9 cellular contexts compared by ENCODE assay signal in genomic region chr10:43197834-43198681, GRCh38. TPM values are rescaled to one million over a fixed set of nuclear protein-coding genes. Genes with fewer than 3 reads are reported as not detected.
A peak's percentile ranks its signal among the peaks of the same experiment; 100 is the strongest.
DNase-seq lines count a peak whose midpoint lies in the region; ATAC-seq, FAIRE-seq and TF ChIP-seq lines count a peak whose summit lies in the region.
"Had no signal": no experiment of that assay in that cellular context is flagged by ENCODE, and none has a peak within 500 bp of the region (broad histone marks: within the 10 kb centered on the region; RNA-seq: fewer than 3 reads in every experiment).

No MANE protein-coding gene starts in this region.

- H2BK5ac ChIP-seq in IMR-90 (ENCODE audit: low read depth, low read length, poor library complexity, severe bottlenecking) = no peak overlapping the region

- no peak overlapping the region for H3K9ac ChIP-seq in IMR-90 (ENCODE audit: low read depth, low read length)
- no peak overlapping the region for H3K9ac ChIP-seq in GM12878 (ENCODE audit: control insufficient read depth, insufficient read depth, low read length)

- H3K18ac ChIP-seq in IMR-90 (ENCODE audit: low read depth, low read length) = no peak overlapping the region

- H3K36me3 Mint-ChIP-seq in nephron progenitor cell (ENCODE audit: low read depth) = peaks cover 5% of the 10 kb centered on the region
- no peaks in the 10 kb centered on the region for H3K36me3 Mint-ChIP-seq in activated T-helper 1 cell treated with anti-CD3 and anti-CD28 coated beads, Interleukin-12 subunit alpha, Interleukin-12 subunit beta, Interleukin-2, Interleukin-4 antibody, amounts not matched to agents 30 ng/mL and 10 ng/mL and 1 ng/mL, durations not matched to agents 14 hours and 24 hours and 36 hours (ENCODE audit: low read depth)

- H3K27me3 Mint-ChIP-seq in nephron progenitor cell (ENCODE audit: low read depth, poor library complexity) = peaks cover 5% of the 10 kb centered on the region
- no peaks in the 10 kb centered on the region for H3K27me3 Mint-ChIP-seq in activated T-helper 1 cell treated with anti-CD3 and anti-CD28 coated beads, Interleukin-12 subunit alpha, Interleukin-12 subunit beta, Interleukin-2, Interleukin-4 antibody, amounts not matched to agents 30 ng/mL and 10 ng/mL and 1 ng/mL, durations not matched to agents 14 hours and 24 hours and 36 hours (ENCODE audit: insufficient read depth)

- no peak overlapping the region for H3K27ac ChIP-seq in IMR-90 (ENCODE audit: insufficient read depth, low read length)
- H3K27ac ChIP-seq in GM12878 (ENCODE audit: control insufficient read depth, insufficient read depth) = no peak overlapping the region
- H3K27ac ChIP-seq: testis had no signal

- POLR2A ChIA-PET in IMR-90 (lab: Charles Lee; ENCODE audit: unreplicated experiment) = no interaction called here
- POLR2A ChIA-PET in GM12878 (lab: Charles Lee) = no interaction called here

- H2AK5ac ChIP-seq in IMR-90 (ENCODE audit: low read depth, low read length) = no peak overlapping the region; the same call in 1 of the 2 replicates

- no peak overlapping the region for H4K5ac ChIP-seq in IMR-90 (ENCODE audit: low read depth, low read length)

- CTCF ChIA-PET in IMR-90 (lab: Yijun Ruan, JAX) (no interaction called here), GM12878 (lab: Yijun Ruan, JAX) (no interaction called here)

- H3K9me3 ChIP-seq in IMR-90 (ENCODE audit: control insufficient read depth, insufficient read depth, low read length) (no peaks in the 10 kb centered on the region), GM12878 (replicated peaks; ENCODE audit: control insufficient read depth, insufficient read depth, low read length) (no peaks in the 10 kb centered on the region)
- H3K9me3 ChIP-seq: testis had no signal

- H3K9me3 Mint-ChIP-seq in nephron progenitor cell = no peaks in the 10 kb centered on the region
- H3K9me3 Mint-ChIP-seq in activated T-helper 1 cell treated with anti-CD3 and anti-CD28 coated beads, Interleukin-12 subunit alpha, Interleukin-12 subunit beta, Interleukin-2, Interleukin-4 antibody, amounts not matched to agents 30 ng/mL and 10 ng/mL and 1 ng/mL, durations not matched to agents 14 hours and 24 hours and 36 hours = no peaks in the 10 kb centered on the region
- H3K9me3 Mint-ChIP-seq: nephron had no signal

- no peak for ATAC-seq in IMR-90 (ENCODE audit: low read depth)
- ATAC-seq in GM12878 = 0 out of 3 replicates have a peak, but pooled peaks have one; percentile 16
- no peak for ATAC-seq in HG03432 (IDR thresholded peaks at IDR 0.05; ENCODE audit: unreplicated experiment)

- no peak overlapping the region for H3K14ac ChIP-seq in IMR-90 (replicated peaks; ENCODE audit: low read depth, low read length)

- RAD21 ChIA-PET in GM12878 (lab: Charles Lee; ENCODE audit: unreplicated experiment) = no interaction called here

- H4K91ac ChIP-seq in IMR-90 (ENCODE audit: insufficient read depth, low read depth, low read length) = no peak overlapping the region

- no peak overlapping the region for H3K4me3 Mint-ChIP-seq in nephron progenitor cell
- H3K4me3 Mint-ChIP-seq in activated T-helper 1 cell treated with anti-CD3 and anti-CD28 coated beads, Interleukin-12 subunit alpha, Interleukin-12 subunit beta, Interleukin-2, Interleukin-4 antibody, amounts not matched to agents 30 ng/mL and 10 ng/mL and 1 ng/mL, durations not matched to agents 14 hours and 24 hours and 36 hours = no peak overlapping the region
- H3K4me3 Mint-ChIP-seq: nephron had no signal

- TF ChIP-seq POLR2A in IMR-90 (IDR thresholded peaks at IDR 0.05; ENCODE audit: low read depth, low read length) (no peak), GM12878 (IDR thresholded peaks at IDR 0.05; ENCODE audit: low read depth, low read length) (no peak)

- peaks cover 15% of the 10 kb centered on the region for H3K4me1 Mint-ChIP-seq in nephron progenitor cell
- H3K4me1 Mint-ChIP-seq in activated T-helper 1 cell treated with anti-CD3 and anti-CD28 coated beads, Interleukin-12 subunit alpha, Interleukin-12 subunit beta, Interleukin-2, Interleukin-4 antibody, amounts not matched to agents 30 ng/mL and 10 ng/mL and 1 ng/mL, durations not matched to agents 14 hours and 24 hours and 36 hours (ENCODE audit: low read depth) = no peaks in the 10 kb centered on the region
- H3K4me1 Mint-ChIP-seq: nephron had no signal

- H3K27me3 ChIP-seq in IMR-90 (ENCODE audit: control insufficient read depth, insufficient read depth, low read length) (no peaks in the 10 kb centered on the region; the same call in 1 of the 2 replicates), GM12878 (replicated peaks in 1 of 2; ENCODE audit: control insufficient read depth in 2 of 2, insufficient read depth in 2 of 2, low read length in 1 of 2) (no peaks in the 10 kb centered on the region)
- H3K27me3 ChIP-seq: testis had no signal

- H3K4me3 ChIP-seq in IMR-90 (ENCODE audit: insufficient read depth, low read depth, low read length) = no peak overlapping the region
- H3K4me3 ChIP-seq in GM12878 = no peak overlapping the region
- H3K4me3 ChIP-seq: testis had no signal

- H3K9me1 ChIP-seq in IMR-90 (ENCODE audit: insufficient read depth, low read length) = peaks cover 2% of the 10 kb centered on the region; the same call in 1 of the 2 replicates

- no peak for FAIRE-seq in GM12878 (lab: Jason Lieb, UNC)

- no peak for TF ChIP-seq EP300 in GM12878 (IDR thresholded peaks at IDR 0.05; ENCODE audit: borderline replicate concordance in 1 of 2, control insufficient read depth in 1 of 2, low read depth in 2 of 2, low read length in 2 of 2)

- H2AFZ ChIP-seq in IMR-90 (replicated peaks; ENCODE audit: low read length, poor library complexity) (peak overlapping the region; percentile 67), GM12878 (ENCODE audit: control insufficient read depth, low read depth, low read length) (no peak overlapping the region; the same call in 1 of the 2 replicates)

- H3K27ac Mint-ChIP-seq in nephron progenitor cell = no peak overlapping the region
- H3K27ac Mint-ChIP-seq in activated T-helper 1 cell treated with anti-CD3 and anti-CD28 coated beads, Interleukin-12 subunit alpha, Interleukin-12 subunit beta, Interleukin-2, Interleukin-4 antibody, amounts not matched to agents 30 ng/mL and 10 ng/mL and 1 ng/mL, durations not matched to agents 14 hours and 24 hours and 36 hours = no peak overlapping the region
- H3K27ac Mint-ChIP-seq: nephron had no signal

- no peak overlapping the region for H2BK120ac ChIP-seq in IMR-90 (ENCODE audit: low read depth, low read length)

- intact Hi-C loops in IMR-90 (cut with micrococcal nuclease) = no loop called here
- intact Hi-C loops in GM12878 (cut with micrococcal nuclease; ENCODE audit: unreplicated experiment) = no loop called here
- intact Hi-C loops in activated T-helper 1 cell treated with anti-CD3 and anti-CD28 coated beads, Interleukin-12 subunit alpha, Interleukin-12 subunit beta, Interleukin-2, Interleukin-4 antibody, amounts not matched to agents 30 ng/mL and 10 ng/mL and 1 ng/mL, durations not matched to agents 14 hours and 24 hours and 36 hours (cut with micrococcal nuclease) = no loop called here

- SMC1A ChIA-PET in GM12878 (lab: Charles Lee; ENCODE audit: uncharacterized antibody, unreplicated experiment) = no interaction called here

- peak; percentile 44 for DNase-seq in GM03348 (ENCODE audit: low spot score)
- no peak for DNase-seq in IMR-90
- no peak for DNase-seq in GM12878 (ENCODE audit: low read depth, low spot score)
- DNase-seq in nephron progenitor cell = peak; percentile 45
- no peak for DNase-seq in activated T-helper 1 cell treated with anti-CD3 and anti-CD28 coated beads, Interleukin-12 subunit alpha, Interleukin-12 subunit beta, Interleukin-2, Interleukin-4 antibody, amounts not matched to agents 30 ng/mL and 10 ng/mL and 1 ng/mL, durations not matched to agents 14 hours and 24 hours and 36 hours (ENCODE audit: low spot score)
- no peak for DNase-seq in NCI-H1436 treated with DMSO at 0.1 percent for 48 hours (lab: John Stamatoyannopoulos, UW)
- DNase-seq: testis had no signal

- H2BK20ac ChIP-seq in IMR-90 (ENCODE audit: low read depth, low read length) = no peak overlapping the region

- peak; percentile 33 for TF ChIP-seq CTCF in IMR-90 (conservative IDR thresholded peaks at IDR 0.05; ENCODE audit: low read depth, low read length)
- peak; percentile 24 to 59 (median 59); a peak in 5 of 6 replicates for TF ChIP-seq CTCF in GM12878 (IDR thresholded peaks at IDR 0.05 in 2 of 3, conservative IDR thresholded peaks at IDR 0.05 in 1 of 3; ENCODE audit: control insufficient read depth in 2 of 3, extremely low read depth in 1 of 3, insufficient read depth in 1 of 3, low read depth in 3 of 3, low read length in 3 of 3)
- peak; percentile 41 for TF ChIP-seq CTCF in nephron progenitor cell (IDR thresholded peaks at IDR 0.05)

- no peak overlapping the region for H3K23ac ChIP-seq in IMR-90 (ENCODE audit: low read depth, low read length)

- no peak overlapping the region for H3K4ac ChIP-seq in IMR-90 (ENCODE audit: low read depth, low read length)

- no peaks in the 10 kb centered on the region for H3K79me1 ChIP-seq in IMR-90 (ENCODE audit: low read depth in 1 of 2, low read length in 2 of 2)

- no peaks in the 10 kb centered on the region for H4K20me1 ChIP-seq in IMR-90 (ENCODE audit: insufficient read depth, low read length)
- no peaks in the 10 kb centered on the region for H4K20me1 ChIP-seq in GM12878 (ENCODE audit: control insufficient read depth, insufficient read depth)

- H3K4me1 ChIP-seq in IMR-90 (ENCODE audit: control insufficient read depth, insufficient read depth, low read length) (no peaks in the 10 kb centered on the region; the same call in 1 of the 2 replicates), GM12878 (ENCODE audit: control insufficient read depth, insufficient read depth, low read length) (no peaks in the 10 kb centered on the region)

- peak; percentile 12; the same call in 1 of the 2 replicates for TF ChIP-seq RAD21 in IMR-90 (IDR thresholded peaks at IDR 0.05; ENCODE audit: low read length)
- TF ChIP-seq RAD21 in GM12878 (IDR thresholded peaks at IDR 0.05; ENCODE audit: insufficient read depth, low read depth, low read length) = peak; percentile 26; the same call in 1 of the 2 replicates

- BruUV-seq in IMR-90 (replicated peaks; lab: Mats Ljungman, UMichigan) (no TSS peak), GM12878 (replicated peaks; lab: Mats Ljungman, UMichigan) (no TSS peak)

- no peak overlapping the region for H3K56ac ChIP-seq in IMR-90 (ENCODE audit: extremely low read depth, insufficient read depth, low read length)

- 68% methylated on average over 7 of the region's 15 CpGs; no CpG with 5 or more reads in 1 of the 2 experiments for WGBS in IMR-90 (ENCODE audit: extremely low coverage in 2 of 2, insufficient read length in 1 of 2), 2 experiments
- 36% methylated on average over 15 of the region's 15 CpGs for WGBS in GM12878 (ENCODE audit: insufficient coverage, insufficient replicate concordance, low lambda C conversion rate, missing lambda C conversion rate)

- in situ Hi-C loops in IMR-90 (cut with MboI; ENCODE audit: low sequenced_read_pairs) (no loop called here), GM12878 (cut with MboI) (no loop called here)

- no peak overlapping the region for H4K8ac ChIP-seq in IMR-90 (ENCODE audit: low read depth in 2 of 2, low read length in 2 of 2)

- no peaks in the 10 kb centered on the region for H3K36me3 ChIP-seq in IMR-90 (ENCODE audit: control insufficient read depth, insufficient read depth, low read length)
- H3K36me3 ChIP-seq in GM12878 (ENCODE audit: control insufficient read depth in 2 of 2, insufficient read depth in 2 of 2, low read length in 1 of 2) = no peaks in the 10 kb centered on the region

- no peaks in the 10 kb centered on the region for H3K79me2 ChIP-seq in GM12878 (ENCODE audit: control insufficient read depth, insufficient read depth, low read length)

- dilution Hi-C loops in IMR-90 (cut with HindIII; ENCODE audit: low sequenced_read_pairs, unreplicated experiment) = no loop called here

- no peak overlapping the region for H3K4me2 ChIP-seq in IMR-90 (ENCODE audit: low read depth, low read length)
- no peak overlapping the region for H3K4me2 ChIP-seq in GM12878 (ENCODE audit: control insufficient read depth, insufficient read depth)

- no peak overlapping the region for H2BK15ac ChIP-seq in IMR-90 (ENCODE audit: low read depth, low read length)

- H2AK9ac ChIP-seq in IMR-90 (replicated peaks; ENCODE audit: low read depth, low read length, poor library complexity) = no peak overlapping the region

RNA-seq across cellular contexts. Expression of gene CSGALNACT2, which starts 59.8 kb away (rescaled TPM):
- total RNA-seq in IMR-90 (2012; rRNA removed) (6.5 and 11.4 TPM in 2 replicates), GM12878 (2014; rRNA removed) (5.1 and 6.4 TPM in 2 replicates), GM12878 (2014; rRNA removed; fragmentation: Illumina TruSeq; extraction: Trizol) (6.0 and 6.3 TPM in 2 replicates), GM12878 (2021) (7.6 and 8.4 TPM in 2 replicates)
- polyA plus RNA-seq in IMR-90 (2012; rRNA removed) (11.7 and 13.1 TPM in 2 replicates), GM12878 (2011; rRNA removed) (12.6 and 18.8 TPM in 2 replicates), GM12878 (2014; fragmentation: Illumina TruSeq; extraction: Trizol) (12.3 and 18.3 TPM in 2 replicates), GM12878 (2014; fragmentation: Nextera tagmentation; extraction: Ambion mirVana) (1 to 10 TPM; 2.5 to 4.0 TPM), GM12878 (2014; rRNA removed) (7.4 and 10.1 TPM in 2 replicates), GM12878 (2016; fragmentation: Nextera tagmentation; extraction: Ambion mirVana) (1 to 10 TPM; 9.0 to 9.9 TPM)
- polyA plus RNA-seq in IMR-90 (2012; cell fraction: cytosol; rRNA removed) = 1.4 and 5.2 TPM in 2 replicates
- 1.8 and 19.5 TPM in 2 replicates for polyA plus RNA-seq in IMR-90 (2012; cell fraction: nucleus; rRNA removed; ENCODE audit: low replicate concordance)
- 12.3 and 14.1 TPM in 2 replicates for total RNA-seq in GM12878 (2013; cell fraction: nucleolus; rRNA removed)
- 5.7 TPM for polyA plus RNA-seq in GM12878 (2011; ENCODE audit: low read depth)
- 4.6 and 6.2 TPM in 2 replicates for polyA plus RNA-seq in GM12878 (2011; cell fraction: cytosol; rRNA removed)
- 12.0 and 12.8 TPM in 2 replicates for polyA plus RNA-seq in GM12878 (2011; cell fraction: nucleus; rRNA removed)
- polyA plus RNA-seq in GM12878 (2012) = 8.0 and 10.6 TPM in 2 replicates
- 5.5 and 7.8 TPM in 2 replicates for polyA minus RNA-seq in GM12878 (2011; rRNA and poly(A)+ RNA removed)
- 3.2 and 3.5 TPM in 2 replicates for polyA minus RNA-seq in GM12878 (2011; cell fraction: cytosol; rRNA and poly(A)+ RNA removed)
- 2.5 and 3.7 TPM in 2 replicates for polyA minus RNA-seq in GM12878 (2011; cell fraction: nucleus; rRNA and poly(A)+ RNA removed)
- total RNA-seq in activated T-helper 1 cell treated with anti-CD3 and anti-CD28 coated beads, Interleukin-12 subunit alpha, Interleukin-12 subunit beta, Interleukin-2, Interleukin-4 antibody, amounts not matched to agents 30 ng/mL and 10 ng/mL and 1 ng/mL, durations not matched to agents 14 hours and 24 hours and 36 hours = 30.3 and 32.0 TPM in 2 replicates

Comparison
In these comparisons a context has a peak if more than half of its experiments do, and no peak if none do; other contexts are left out.
1. DNase-seq: peak in GM03348 (single experiment) and nephron progenitor cell (single experiment); none in IMR-90 (single experiment), GM12878 (single experiment), activated T-helper 1 cell treated with anti-CD3 and anti-CD28 coated beads, Interleukin-12 subunit alpha, Interleukin-12 subunit beta, Interleukin-2, Interleukin-4 antibody, amounts not matched to agents 30 ng/mL and 10 ng/mL and 1 ng/mL, durations not matched to agents 14 hours and 24 hours and 36 hours (single experiment) and NCI-H1436 treated with DMSO at 0.1 percent for 48 hours (single experiment).
2. Peak in every context shown above with its lines, with median percentiles within 50 percentile points of each other: CTCF ChIP-seq.